Comparison of ENCODE assay signal across 1 cellular context in genomic region chr3:142963266-142964149, GRCh38.
TF ChIP-seq lines count a peak whose summit lies in the region.

TSS of gene PAQR9 (minus strand) at chr3:142963674. CDS start at chr3:142963336, 338 bp downstream.

TF ChIP-seq in WTC11, 78 proteins besides CTCF, POLR2A, EP300 and RAD21 (continued from another document):
- TF ChIP-seq NFYB (CRISPR knock-in tag; conservative IDR thresholded peaks at IDR 0.05; ENCODE audit: low read depth) (no peak), IRF1 (CRISPR knock-in tag; IDR thresholded peaks at IDR 0.05) (no peak), MYBL2 (CRISPR knock-in tag; IDR thresholded peaks at IDR 0.05) (no peak), FOXP1 (CRISPR knock-in tag; IDR thresholded peaks at IDR 0.05; ENCODE audit: borderline replicate concordance) (peak; percentile 17; the same call in 1 of the 2 replicates), ZNF219 (CRISPR knock-in tag; IDR thresholded peaks at IDR 0.05; ENCODE audit: borderline replicate concordance) (no peak), EMX1 (CRISPR knock-in tag; IDR thresholded peaks at IDR 0.05) (no peak), MXD4 (CRISPR knock-in tag; IDR thresholded peaks at IDR 0.05; ENCODE audit: borderline replicate concordance) (no peak), JUN (CRISPR knock-in tag; IDR thresholded peaks at IDR 0.05) (no peak), ATF6 (CRISPR knock-in tag; IDR thresholded peaks at IDR 0.05) (no peak), NR1H2 (CRISPR knock-in tag; IDR thresholded peaks at IDR 0.05) (no peak), TCF7 (CRISPR knock-in tag; IDR thresholded peaks at IDR 0.05; ENCODE audit: low read depth) (no peak), E2F5 (CRISPR knock-in tag; IDR thresholded peaks at IDR 0.05) (no peak), FOXJ3 (CRISPR knock-in tag; IDR thresholded peaks at IDR 0.05; ENCODE audit: borderline replicate concordance) (no peak), MLX (CRISPR knock-in tag; IDR thresholded peaks at IDR 0.05) (no peak), NFE2L1 (CRISPR knock-in tag; IDR thresholded peaks at IDR 0.05) (no peak), HMGA2 (CRISPR knock-in tag; IDR thresholded peaks at IDR 0.05) (no peak), RORB (CRISPR knock-in tag; IDR thresholded peaks at IDR 0.05) (no peak), ZNF138 (CRISPR knock-in tag; conservative IDR thresholded peaks at IDR 0.05) (no peak), NR2C2 (CRISPR knock-in tag; IDR thresholded peaks at IDR 0.05) (no peak), ZBTB43 (CRISPR knock-in tag; IDR thresholded peaks at IDR 0.05) (no peak), ZNF425 (CRISPR knock-in tag; conservative IDR thresholded peaks at IDR 0.05) (no peak)
